In the genomic region with DNA sequence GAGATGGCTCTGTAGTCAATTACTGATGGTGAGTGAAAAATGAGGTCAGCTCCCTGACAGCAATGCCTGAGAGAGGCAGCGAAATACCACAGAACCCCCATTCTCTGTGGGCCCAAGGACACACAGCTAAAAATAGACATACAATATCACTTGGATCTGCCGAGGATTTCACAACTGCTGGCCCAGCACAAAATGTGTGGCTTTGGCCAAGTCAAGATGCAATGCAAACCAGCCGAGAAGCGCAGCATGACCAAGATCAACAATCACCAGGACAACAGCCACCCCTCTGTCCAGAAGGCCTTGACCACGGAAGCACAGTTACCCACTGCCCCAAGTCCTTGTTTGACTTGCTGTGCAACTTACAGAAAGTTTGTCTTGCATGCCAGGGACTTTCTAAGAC, we compare ENCODE assay signal across 9 cellular contexts. TPM values are rescaled to one million over a fixed set of nuclear protein-coding genes. Genes with fewer than 3 reads are reported as not detected.
DNase-seq lines count a peak whose midpoint lies in the region; ATAC-seq and TF ChIP-seq lines count a peak whose summit lies in the region.
"Had no signal": no experiment of that assay in that cellular context is flagged by ENCODE, and none has a peak within 500 bp of the region (broad histone marks: within the 10 kb centered on the region; RNA-seq: fewer than 3 reads in every experiment).

No MANE protein-coding gene starts in this region.

- H3K27me3 ChIP-seq in mammary epithelial cell (ENCODE audit: insufficient read depth, low read length): no peaks in the 10 kb centered on the region
- no peaks in the 10 kb centered on the region for H3K27me3 ChIP-seq in vagina

- 46% methylated on average over 5 of the region's 5 CpGs for WGBS in mammary epithelial cell (ENCODE audit: low coverage, missing lambda C conversion rate)

- intact Hi-C loops in MCF 10A (cut with micrococcal nuclease) (no loop called here), mammary epithelial cell (cut with micrococcal nuclease) (no loop called here), vagina (cut with DNase I) (loop anchor here (5.0 kb wide), 1 partner anchor 1478 kb away; no protein-coding TSS in a partner anchor)

- ATAC-seq in activated CD4-positive, CD25-positive, alpha-beta regulatory T cell treated with anti-CD3 and anti-CD28 coated beads, Interleukin-2, amount 50 U/mL, for 24 hours: no peak

- H3K4me2 ChIP-seq in mammary epithelial cell (ENCODE audit: insufficient read depth, low read depth, low read length): no peak overlapping the region

- no peaks in the 10 kb centered on the region for H3K36me3 Mint-ChIP-seq in MCF 10A (ENCODE audit: insufficient read depth, unreplicated experiment)
- H3K36me3 Mint-ChIP-seq in nephron progenitor cell (ENCODE audit: low read depth): no peaks in the 10 kb centered on the region

- dilution Hi-C loops in mammary epithelial cell (cut with HindIII; ENCODE audit: low sequenced_read_pairs): no loop called here

- H3K9ac ChIP-seq in mammary epithelial cell (ENCODE audit: insufficient read depth, low read length): no peak overlapping the region

- no peak for TF ChIP-seq POLR2A in vagina (IDR thresholded peaks at IDR 0.05)
- no peak for TF ChIP-seq POLR2A in erythroblast (IDR thresholded peaks at IDR 0.05; ENCODE audit: low read length)

- TF ChIP-seq CTCF in MCF 10A (IDR thresholded peaks at IDR 0.05; ENCODE audit: unreplicated experiment) (no peak), mammary epithelial cell (conservative IDR thresholded peaks at IDR 0.05 in 1 of 2, IDR thresholded peaks at IDR 0.05 in 1 of 2; ENCODE audit: extremely low read depth in 1 of 2, insufficient read depth in 1 of 2, low read depth in 1 of 2, low read length in 2 of 2) (no peak), nephron progenitor cell (IDR thresholded peaks at IDR 0.05) (no peak), vagina (IDR thresholded peaks at IDR 0.05) (no peak)

- no peaks in the 10 kb centered on the region for H3K79me2 ChIP-seq in mammary epithelial cell (ENCODE audit: insufficient read depth, low read length)

- H3K4me3 ChIP-seq in mammary epithelial cell (replicated peaks in 1 of 3; ENCODE audit: insufficient read depth in 1 of 3, low read depth in 2 of 3, low read length in 3 of 3) (no peak overlapping the region), vagina (no peak overlapping the region)

- H4K20me1 ChIP-seq in mammary epithelial cell (ENCODE audit: insufficient read depth, low read length): no peaks in the 10 kb centered on the region

- no peak overlapping the region for H3K4me3 Mint-ChIP-seq in MCF 10A (ENCODE audit: unreplicated experiment)
- H3K4me3 Mint-ChIP-seq in nephron progenitor cell: no peak overlapping the region

- peaks cover 6% of the 10 kb centered on the region for H3K4me1 Mint-ChIP-seq in MCF 10A (ENCODE audit: insufficient read depth, unreplicated experiment)
- H3K4me1 Mint-ChIP-seq in nephron progenitor cell: peaks cover 78% of the 10 kb centered on the region

- in situ Hi-C loops in mammary epithelial cell (cut with MboI; ENCODE audit: low sequenced_read_pairs in 2 of 2): no loop called here

- POLR2A ChIA-PET in MCF 10A (lab: Yijun Ruan, JAX): interaction anchor here (0.6 kb wide), 1 partner anchor 539 kb away, joined by 4 read pairs; no protein-coding TSS in a partner anchor

- H3K4me1 ChIP-seq in mammary epithelial cell (ENCODE audit: insufficient read depth, low read length) (no peaks in the 10 kb centered on the region), vagina (peaks cover 16% of the 10 kb centered on the region)

- DNase-seq in MCF 10A (ENCODE audit: unreplicated experiment): peak; percentile 25
- DNase-seq in mammary epithelial cell: no peak
- DNase-seq in globus pallidus (ENCODE audit: low spot score): peak; percentile 66
- no peak for DNase-seq in nephron progenitor cell
- DNase-seq in vagina (ENCODE audit: extremely low spot score in 2 of 2): no peak
- DNase-seq in NCI-H345 treated with DMSO at 0.1 percent for 48 hours (lab: John Stamatoyannopoulos, UW; ENCODE audit: unreplicated experiment): no peak
- DNase-seq in erythroblast (lab: John Stamatoyannopoulos, UW): no peak
- DNase-seq: NCI-H446 had no signal

- no peaks in the 10 kb centered on the region for H3K9me3 Mint-ChIP-seq in MCF 10A (ENCODE audit: unreplicated experiment)
- H3K9me3 Mint-ChIP-seq in nephron progenitor cell: peaks cover 3% of the 10 kb centered on the region

- H3K27me3 Mint-ChIP-seq in MCF 10A (ENCODE audit: insufficient read depth, unreplicated experiment): no peaks in the 10 kb centered on the region
- H3K27me3 Mint-ChIP-seq in nephron progenitor cell (ENCODE audit: low read depth, poor library complexity): peaks cover 7% of the 10 kb centered on the region

- no peak overlapping the region for H3K27ac ChIP-seq in mammary epithelial cell (ENCODE audit: insufficient read depth, low read depth, low read length)
- H3K27ac ChIP-seq in vagina: peak overlapping the region; percentile 66

- H3K27ac Mint-ChIP-seq in MCF 10A (ENCODE audit: low read depth, unreplicated experiment): no peak overlapping the region
- H3K27ac Mint-ChIP-seq in nephron progenitor cell: peak overlapping the region; percentile 53

- CTCF ChIA-PET in MCF 10A (lab: Yijun Ruan, JAX): interaction anchor here (0.6 to 0.7 kb wide), 3 partner anchors 17 to 775 kb away, joined by 3 read pairs; no protein-coding TSS in a partner anchor
- CTCF ChIA-PET in mammary epithelial cell (lab: Charles Lee; ENCODE audit: low non-redundant PET): no interaction called here

- H3K9me3 ChIP-seq in mammary epithelial cell (replicated peaks; ENCODE audit: insufficient read depth, low read length) (no peaks in the 10 kb centered on the region), vagina (no peaks in the 10 kb centered on the region)

- BruUV-seq in MCF 10A (replicated peaks; lab: Mats Ljungman, UMichigan) (no TSS peak), mammary epithelial cell (replicated peaks; lab: Mats Ljungman, UMichigan) (no TSS peak)

- H2AFZ ChIP-seq in mammary epithelial cell (ENCODE audit: low read depth, low read length): no peak overlapping the region

- no peaks in the 10 kb centered on the region for H3K36me3 ChIP-seq in mammary epithelial cell (ENCODE audit: insufficient read depth, low read length)
- no peaks in the 10 kb centered on the region for H3K36me3 ChIP-seq in vagina

RNA-seq across cellular contexts. Expression of a gene that starts 52.2 kb away (rescaled TPM):
- total RNA-seq in MCF 10A (2022) (101 and 118 TPM in 2 replicates), mammary epithelial cell (100 to 1,000 TPM in 1 of 2 donors, 10 to 100 TPM in 1; 88.4 to 123 TPM), vagina (42.5 TPM)
- 74.7 TPM for polyA plus RNA-seq in mammary epithelial cell
- 44.0 TPM for polyA minus RNA-seq in mammary epithelial cell

RNA-seq across cellular contexts. Expression of a gene that starts 56.9 kb away (rescaled TPM):
- total RNA-seq in MCF 10A (2022) (2.6 and 3.4 TPM in 2 replicates), mammary epithelial cell (10 to 100 TPM; 12.5 to 39.8 TPM), vagina (22.8 TPM)
- polyA plus RNA-seq in mammary epithelial cell: 7.4 TPM
- 21.2 TPM for polyA minus RNA-seq in mammary epithelial cell

Comparison
In these comparisons a context has a peak if more than half of its experiments do, and no peak if none do; other contexts are left out.
1. DNase-seq: peak in MCF 10A (single experiment) and globus pallidus (single experiment); none in mammary epithelial cell (single experiment), nephron progenitor cell (single experiment), vagina (0 of 2), NCI-H345 treated with DMSO at 0.1 percent for 48 hours (single experiment) and erythroblast (0 of 2).